In the genomic region with DNA sequence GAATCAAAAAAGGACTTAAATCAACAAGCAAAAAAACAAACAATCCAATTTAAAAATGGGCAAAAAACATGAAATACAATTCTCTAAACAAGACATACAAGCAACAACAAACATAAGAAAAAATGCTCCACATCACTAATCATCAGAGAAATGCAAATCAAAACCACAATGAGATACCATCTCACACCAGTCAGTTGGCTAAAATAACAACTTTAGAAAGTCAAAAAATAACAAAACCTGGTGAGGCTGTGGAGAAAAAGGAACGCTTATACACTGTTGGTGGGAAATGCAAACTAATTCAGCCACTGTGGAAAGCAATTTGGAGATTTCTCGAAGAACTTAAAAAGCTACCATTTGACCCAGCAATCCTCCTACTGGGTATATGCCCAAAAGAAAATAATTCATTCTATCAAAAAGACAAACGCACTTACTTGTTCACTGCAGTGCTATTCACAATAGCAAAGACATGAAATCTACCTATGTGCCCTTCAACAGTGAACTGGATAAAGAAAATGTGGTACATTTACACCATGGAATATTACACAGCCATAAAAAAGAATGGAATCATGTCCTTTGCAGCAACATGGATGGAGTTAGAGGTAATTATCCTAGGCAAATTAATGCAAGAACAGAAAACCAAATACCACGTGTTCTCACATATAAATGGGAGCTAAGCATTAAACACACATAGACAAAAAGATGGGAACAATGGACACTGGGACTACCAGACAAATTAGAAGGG, we compare ENCODE assay signal across 18 cellular contexts. TPM values are rescaled to one million over a fixed set of nuclear protein-coding genes. Genes with fewer than 3 reads are reported as not detected.
"Had no signal": no experiment of that assay in that cellular context is flagged by ENCODE, and none has a peak within 500 bp of the region (broad histone marks: within the 10 kb centered on the region; RNA-seq: fewer than 3 reads in every experiment).

No MANE protein-coding gene starts in this region.

- H3K27ac ChIP-seq: breast epithelium, coronary artery, lower lobe of right lung, pancreas, sigmoid colon, upper lobe of right lung had no signal

- H3K4me1 ChIP-seq: breast epithelium, lower lobe of right lung, upper lobe of right lung had no signal

- H3K4me3 ChIP-seq: breast epithelium, coronary artery, lower lobe of right lung, pancreas, sigmoid colon, upper lobe of right lung had no signal

- DNase-seq: activated CD4-positive, alpha-beta T cell treated with anti-CD3 and anti-CD28 coated beads, Interleukin-2, amount 10 ng/mL, durations not matched to agents 7 days and 5 days; activated CD8-positive, alpha-beta T cell treated with anti-CD3 and anti-CD28 coated beads, Interleukin-2, amount 10 ng/mL, durations not matched to agents 7 days and 5 days; activated naive CD4-positive, alpha-beta T cell treated with Interleukin-2 at 50 U/mL for 16 hours; activated naive CD8-positive, alpha-beta T cell treated with anti-CD3 and anti-CD28 coated beads, Interleukin-2, amount 10 ng/mL, durations not matched to agents 7 days and 5 days; activated T-cell treated with anti-CD3 and anti-CD28 coated beads, Interleukin-2, amount 50 U/mL, for 24 hours; hypothalamus; islet precursor cell; lower lobe of right lung; naive thymus-derived CD8-positive, alpha-beta T cell; pancreas; sigmoid colon; stimulated activated naive B cell treated with anti-CD40 and anti-IgM and Interleukin-4, amounts not matched to agents 10 μg/mL and 1 μg/mL and 100 μg/mL, for 72 hours; upper lobe of right lung had no signal

- ATAC-seq: activated CD4-positive, CD25-positive, alpha-beta regulatory T cell treated with anti-CD3 and anti-CD28 coated beads, Interleukin-2, amount 50 U/mL, for 24 hours; activated CD8-positive, alpha-beta T cell treated with anti-CD3 and anti-CD28 coated beads, Interleukin-2, amount 10 ng/mL, durations not matched to agents 7 days and 5 days; lower lobe of right lung; naive thymus-derived CD8-positive, alpha-beta T cell; pancreas; stimulated activated naive B cell treated with anti-CD40 and anti-IgM and Interleukin-4, amounts not matched to agents 10 μg/mL and 1 μg/mL and 100 μg/mL, for 72 hours; upper lobe of right lung had no signal

- H3K27me3 ChIP-seq: breast epithelium, pancreas, sigmoid colon, upper lobe of right lung had no signal

- H3K9me3 ChIP-seq: lower lobe of right lung, pancreas, sigmoid colon, upper lobe of right lung had no signal

- FAIRE-seq: frontal cortex, pancreas had no signal

- H3K36me3 ChIP-seq: breast epithelium, lower lobe of right lung, pancreas, sigmoid colon, upper lobe of right lung had no signal

RNA-seq across cellular contexts. Expression of a gene that starts 26.9 kb away (rescaled TPM):
- total RNA-seq: activated CD4-positive, alpha-beta T cell treated with anti-CD3 and anti-CD28 coated beads, Interleukin-2, amount 10 ng/mL, durations not matched to agents 7 days and 5 days; activated CD8-positive, alpha-beta T cell treated with anti-CD3 and anti-CD28 coated beads, Interleukin-2, amount 10 ng/mL, durations not matched to agents 7 days and 5 days; activated naive CD8-positive, alpha-beta T cell treated with anti-CD3 and anti-CD28 coated beads, Interleukin-2, amount 10 ng/mL, durations not matched to agents 7 days and 5 days; activated T-helper 2 cell treated with anti-CD3 and anti-CD28 coated beads, Interferon-gamma antibody, Interleukin-2, Interleukin-4, amounts not matched to agents 10 μg/mL and 5 μg/mL and 100 μg/mL, durations not matched to agents 14 hours and 24 hours and 36 hours; naive thymus-derived CD8-positive, alpha-beta T cell had no signal
- polyA plus RNA-seq: naive thymus-derived CD8-positive, alpha-beta T cell had no signal
